17 cellular contexts compared by ENCODE assay signal in the genomic region with DNA sequence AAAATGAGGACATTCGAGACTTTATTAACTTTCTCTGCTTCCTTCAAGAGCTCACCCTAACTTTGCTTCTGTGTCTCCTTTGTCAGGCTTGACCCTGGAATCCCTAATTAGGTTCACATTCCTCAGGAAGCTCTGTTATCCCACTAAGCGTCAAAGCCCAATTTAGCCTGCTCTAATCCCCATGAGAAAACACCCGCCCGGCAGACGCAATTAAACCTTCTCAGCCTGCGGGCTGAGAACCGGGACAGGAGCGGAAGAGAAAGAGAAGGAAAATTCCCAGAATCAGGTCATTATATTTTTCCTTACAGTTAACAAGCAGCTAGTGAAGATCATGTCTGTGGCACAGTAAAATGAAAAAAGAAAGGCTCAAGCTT.
DNase-seq lines count a peak whose midpoint lies in the region; ATAC-seq, FAIRE-seq and TF ChIP-seq lines count a peak whose summit lies in the region.
"Had no signal": no experiment of that assay in that cellular context is flagged by ENCODE, and none has a peak within 500 bp of the region (broad histone marks: within the 10 kb centered on the region; RNA-seq: fewer than 3 reads in every experiment).

No MANE protein-coding gene starts in this region.

- H3K18ac ChIP-seq in neuronal stem cell (ENCODE audit: low read length) = no peak overlapping the region

- TF ChIP-seq POLR2A in HepG2 (IDR thresholded peaks at IDR 0.05; ENCODE audit: insufficient read depth in 1 of 2, low read depth in 2 of 2, low read length in 2 of 2) = no peak

- H2BK5ac ChIP-seq in neuronal stem cell (ENCODE audit: low read length) = peak overlapping the region; percentile 63

- ATAC-seq in HepG2 = no peak
- peak; percentile 7 for ATAC-seq in left ventricle myocardium superior
- no peak for ATAC-seq in omental fat pad (ENCODE audit: low FRiP score)
- no peak for ATAC-seq in GM19023 (IDR thresholded peaks at IDR 0.05; ENCODE audit: unreplicated experiment)
- ATAC-seq in T-cell (replicated peaks in 1 of 4) = no peak
- ATAC-seq: left lobe of liver had no signal

- POLR2A ChIA-PET in HepG2 (lab: Yijun Ruan, JAX) (no interaction called here), T-cell (lab: Charles Lee) (no interaction called here), PC-9 (lab: Charles Lee; ENCODE audit: unreplicated experiment) (no interaction called here)

- H4K8ac ChIP-seq in neuronal stem cell (ENCODE audit: low read depth, low read length) = no peak overlapping the region

- H2BK15ac ChIP-seq in neuronal stem cell (ENCODE audit: low read length) = no peak overlapping the region

- intact Hi-C loops in HepG2 (cut with micrococcal nuclease; ENCODE audit: unreplicated experiment) (no loop called here), left ventricle myocardium superior (cut with micrococcal nuclease) (no loop called here), PC-9 (cut with micrococcal nuclease; ENCODE audit: unreplicated experiment) (no loop called here)

- TF ChIP-seq CTCF in liver (IDR thresholded peaks at IDR 0.05; ENCODE audit: low read depth, low read length, missing input control) = no peak
- TF ChIP-seq CTCF in HepG2 (CRISPR knock-in tag; IDR thresholded peaks at IDR 0.05) = no peak
- no peak for TF ChIP-seq CTCF in omental fat pad (IDR thresholded peaks at IDR 0.05)
- no peak for TF ChIP-seq CTCF in PC-9 (conservative IDR thresholded peaks at IDR 0.05)

- H4K91ac ChIP-seq in neuronal stem cell (ENCODE audit: low read depth, low read length, poor library complexity) = no peak overlapping the region

- TF ChIP-seq EP300 in HepG2 (IDR thresholded peaks at IDR 0.05; ENCODE audit: low read depth in 2 of 2, low read length in 2 of 2) = no peak
- TF ChIP-seq EP300 in HepG2 (CRISPR knock-in tag; IDR thresholded peaks at IDR 0.05; ENCODE audit: borderline replicate concordance) = no peak

- H3K27me3 Mint-ChIP-seq in T-cell = peaks cover 0 to 3% of the 10 kb centered on the region in 2 donors
- H3K27me3 Mint-ChIP-seq: CD4-positive, alpha-beta T cell had no signal

- CTCF ChIA-PET in HepG2 (lab: Yijun Ruan, JAX; ENCODE audit: low intra/inter-chr PET ratio, low total read pairs) = no interaction called here
- CTCF ChIA-PET in T-cell (lab: Charles Lee) = no interaction called here
- CTCF ChIA-PET in PC-9 (lab: Charles Lee) = no interaction called here

- H3K23ac ChIP-seq in neuronal stem cell (ENCODE audit: low read depth, low read length, poor library complexity) = no peak overlapping the region

- H3K27ac Mint-ChIP-seq in T-cell = no peak overlapping the region
- H3K27ac Mint-ChIP-seq: CD4-positive, alpha-beta T cell had no signal

- H3K79me2 ChIP-seq in HepG2 (ENCODE audit: insufficient read depth, low read length) (peaks cover 94% of the 10 kb centered on the region), PC-9 (ENCODE audit: low read depth) (peaks cover 100% of the 10 kb centered on the region)

- peaks cover 53% of the 10 kb centered on the region for H3F3A ChIP-seq in PC-9 (ENCODE audit: insufficient read depth, low read depth)

- H3K14ac ChIP-seq in neuronal stem cell (ENCODE audit: low read length) = no peak overlapping the region

- peaks cover 0 to 1% (median 0%) of the 10 kb centered on the region in 3 donors for H3K4me1 Mint-ChIP-seq in T-cell

- peaks cover 10 to 32% (median 18%) of the 10 kb centered on the region in 4 donors for H3K4me1 ChIP-seq in liver (ENCODE audit: control insufficient read depth in 4 of 4, insufficient read depth in 4 of 4, low read length in 3 of 4)
- H3K4me1 ChIP-seq in HepG2 (ENCODE audit: insufficient read depth, low read length) = peaks cover 47% of the 10 kb centered on the region
- peaks cover 4 to 58% of the 10 kb centered on the region in 2 donors for H3K4me1 ChIP-seq in neuronal stem cell (ENCODE audit: control insufficient read depth in 2 of 2, insufficient read depth in 1 of 2, low read depth in 1 of 2, low read length in 2 of 2)
- H3K4me1 ChIP-seq in PC-9 (replicated peaks; ENCODE audit: insufficient read depth) = peaks cover 30% of the 10 kb centered on the region

- WGBS in liver = 87% methylated on average over 8 of the region's 8 CpGs
- 94% methylated on average over 8 of the region's 8 CpGs for WGBS in HepG2 (ENCODE audit: low lambda C conversion rate)
- no CpG with 5 or more reads among the region's 8 CpGs for WGBS in neuronal stem cell (ENCODE audit: extremely low coverage in 2 of 2, insufficient read length in 2 of 2, insufficient replicate concordance in 1 of 2), 2 donors

- BruUV-seq in HepG2 (replicated peaks; lab: Mats Ljungman, UMichigan) (no TSS peak), PC-9 (replicated peaks; lab: Mats Ljungman, UMichigan) (no TSS peak)

- peaks cover 65% of the 10 kb centered on the region for H4K20me1 ChIP-seq in HepG2 (ENCODE audit: insufficient read depth, low read length)
- peaks cover 100% of the 10 kb centered on the region for H4K20me1 ChIP-seq in PC-9 (ENCODE audit: insufficient read depth)

- no peak overlapping the region for H2AK5ac ChIP-seq in neuronal stem cell (ENCODE audit: low read depth, low read length)

- H3K9me3 ChIP-seq in liver (ENCODE audit: control insufficient read depth in 4 of 4, low read length in 3 of 4) (no peaks in the 10 kb centered on the region), HepG2 (ENCODE audit: low read length) (no peaks in the 10 kb centered on the region), neuronal stem cell (replicated peaks in 1 of 2; ENCODE audit: control insufficient read depth in 2 of 2, insufficient read depth in 1 of 2, low read depth in 1 of 2, low read length in 2 of 2) (peaks cover 8 to 10% of the 10 kb centered on the region in 2 donors), PC-9 (ENCODE audit: insufficient read depth, low read depth) (no peaks in the 10 kb centered on the region)
- H3K9me3 ChIP-seq: esophagus squamous epithelium, neutrophil, SK-N-SH had no signal

- no peaks in the 10 kb centered on the region for H3K36me3 ChIP-seq in liver (ENCODE audit: control insufficient read depth in 4 of 4, insufficient read depth in 3 of 4, low read depth in 1 of 4, low read length in 3 of 4)
- peaks cover 19 to 53% of the 10 kb centered on the region in 2 experiments for H3K36me3 ChIP-seq in HepG2 (replicated peaks in 1 of 2; ENCODE audit: control insufficient read depth in 1 of 2, insufficient read depth in 2 of 2, low read length in 2 of 2)
- H3K36me3 ChIP-seq in neuronal stem cell (replicated peaks in 1 of 2; ENCODE audit: control insufficient read depth in 2 of 2, insufficient read depth in 2 of 2, low read length in 2 of 2) = peaks cover 0 to 6% of the 10 kb centered on the region in 2 donors
- H3K36me3 ChIP-seq in PC-9 (ENCODE audit: low read depth) = peaks cover 37% of the 10 kb centered on the region
- H3K36me3 ChIP-seq: esophagus squamous epithelium, neutrophil had no signal

- no peaks in the 10 kb centered on the region for H3K9me2 ChIP-seq in PC-9 (ENCODE audit: insufficient read depth)
- H3K9me2 ChIP-seq: SK-N-SH had no signal

- no peak overlapping the region for H2BK120ac ChIP-seq in neuronal stem cell (ENCODE audit: low read depth, low read length)

- H3K36me3 Mint-ChIP-seq in T-cell = no peaks in the 10 kb centered on the region

- H2BK12ac ChIP-seq in neuronal stem cell (ENCODE audit: low read length) = no peak overlapping the region

- H3K9ac ChIP-seq in liver (ENCODE audit: low read depth in 1 of 2, low read length in 2 of 2) (no peak overlapping the region), HepG2 (ENCODE audit: insufficient read depth, low read depth, low read length) (no peak overlapping the region), neuronal stem cell (ENCODE audit: low read depth, low read length, poor library complexity) (no peak overlapping the region)
- H3K9ac ChIP-seq: SK-N-SH had no signal

- DNase-seq in HepG2 (ENCODE audit: low spot score) = no peak
- DNase-seq in left ventricle myocardium superior = no peak
- DNase-seq in neuronal stem cell (ENCODE audit: low spot score) = peak; percentile 93
- no peak for DNase-seq in omental fat pad (ENCODE audit: low spot score)
- no peak for DNase-seq in T-cell
- DNase-seq in PC-9 = no peak
- DNase-seq: amygdala; CD4-positive, alpha-beta T cell; esophagus squamous epithelium; Karpas-422; NCI-H1417; NK-92 treated with Interleukin-12 subunit alpha and Interleukin-12 subunit beta, amount 100 ng/mL, for 24 hours; SK-N-SH had no signal

- H3K79me1 ChIP-seq in neuronal stem cell (ENCODE audit: low read depth, low read length) = peaks cover 23% of the 10 kb centered on the region

- H3K9me3 Mint-ChIP-seq in T-cell = no peaks in the 10 kb centered on the region
- H3K9me3 Mint-ChIP-seq: CD4-positive, alpha-beta T cell had no signal

- H2AFZ ChIP-seq in HepG2 (ENCODE audit: low read length) = no peak overlapping the region
- peak overlapping the region; percentile 5 for H2AFZ ChIP-seq in neuronal stem cell (ENCODE audit: low read length)
- H2AFZ ChIP-seq in PC-9 = no peak overlapping the region

- H3K4me3 ChIP-seq in liver (ENCODE audit: low read depth in 1 of 3, low read length in 3 of 3) (no peak overlapping the region), HepG2 (replicated peaks in 1 of 3; ENCODE audit: insufficient read depth in 1 of 3, low read depth in 2 of 3, low read length in 3 of 3) (no peak overlapping the region), neuronal stem cell (ENCODE audit: low read length in 2 of 2) (no peak overlapping the region), PC-9 (no peak overlapping the region)
- H3K4me3 ChIP-seq: esophagus squamous epithelium had no signal

- H3K27me3 ChIP-seq in liver (ENCODE audit: control insufficient read depth in 4 of 4, insufficient read depth in 4 of 4, low read length in 3 of 4) = no peaks in the 10 kb centered on the region
- no peaks in the 10 kb centered on the region for H3K27me3 ChIP-seq in HepG2 (ENCODE audit: control insufficient read depth in 1 of 2, insufficient read depth in 2 of 2, low read length in 2 of 2)
- H3K27me3 ChIP-seq in neuronal stem cell (ENCODE audit: control insufficient read depth in 3 of 3, insufficient read depth in 3 of 3, low read depth in 1 of 3, low read length in 3 of 3) = no peaks in the 10 kb centered on the region
- no peaks in the 10 kb centered on the region for H3K27me3 ChIP-seq in PC-9 (ENCODE audit: insufficient read depth, low read depth)
- H3K27me3 ChIP-seq: esophagus squamous epithelium had no signal

- no peak overlapping the region for H3K4ac ChIP-seq in neuronal stem cell (ENCODE audit: low read length)

- FAIRE-seq in HepG2 (lab: Jason Lieb, UNC) = no peak

- in situ Hi-C loops in HepG2 (cut with HindIII; ENCODE audit: extremely low pct_ligation_motif_present, low pct_unique_long_range_greater_than_20kb) = no loop called here

- H3K4me2 ChIP-seq in HepG2 (ENCODE audit: low read depth, low read length) (no peak overlapping the region), neuronal stem cell (ENCODE audit: insufficient read depth, low read length, poor library complexity, severe bottlenecking) (no peak overlapping the region), PC-9 (no peak overlapping the region)
- H3K4me2 ChIP-seq: SK-N-SH had no signal

- TF ChIP-seq RAD21 in liver (IDR thresholded peaks at IDR 0.05) = no peak
- TF ChIP-seq RAD21 in HepG2 (CRISPR knock-in tag; IDR thresholded peaks at IDR 0.05) = no peak

- H3K27ac ChIP-seq in liver (ENCODE audit: low read depth in 1 of 2, low read length in 2 of 2) = peak overlapping the region; percentile 28 to 56
- H3K27ac ChIP-seq in HepG2 (ENCODE audit: extremely low read length, insufficient read depth, low read length) = no peak overlapping the region
- H3K27ac ChIP-seq in neuronal stem cell (replicated peaks; ENCODE audit: low read length) = peak overlapping the region; percentile 96
- no peak overlapping the region for H3K27ac ChIP-seq in PC-9
- H3K27ac ChIP-seq: esophagus squamous epithelium, neutrophil had no signal

- H3K4me3 Mint-ChIP-seq in T-cell = no peak overlapping the region
- H3K4me3 Mint-ChIP-seq: CD4-positive, alpha-beta T cell had no signal

Comparison
In these comparisons a context has a peak if more than half of its experiments do, and no peak if none do; other contexts are left out.
1. H3K27ac ChIP-seq: peak in liver (2 of 2) and neuronal stem cell (single experiment); none in HepG2 (single experiment) and PC-9 (single experiment).